ENCODE assay signal across 9 cellular contexts in genomic region chr7:767941-768729, GRCh38. TPM values are rescaled to one million over a fixed set of nuclear protein-coding genes. Genes with fewer than 3 reads are reported as not detected.
A peak's percentile ranks its signal among the peaks of the same experiment; 100 is the strongest.
DNase-seq lines count a peak whose midpoint lies in the region; TF ChIP-seq lines count a peak whose summit lies in the region.
"Had no signal": no experiment of that assay in that cellular context is flagged by ENCODE, and none has a peak within 500 bp of the region (broad histone marks: within the 10 kb centered on the region; RNA-seq: fewer than 3 reads in every experiment).

No MANE protein-coding gene starts in this region.

- in situ Hi-C loops in mammary epithelial cell (cut with MboI; ENCODE audit: low sequenced_read_pairs in 2 of 2), result no loop called here

- H3K79me2 ChIP-seq in mammary epithelial cell (ENCODE audit: insufficient read depth, low read length), result no peaks in the 10 kb centered on the region

- H3K4me3 ChIP-seq in mammary epithelial cell (replicated peaks in 1 of 3; ENCODE audit: insufficient read depth in 1 of 3, low read depth in 2 of 3, low read length in 3 of 3), result no peak overlapping the region
- H3K4me3 ChIP-seq in MG63, result no peak overlapping the region

- H3K9ac ChIP-seq in mammary epithelial cell (ENCODE audit: insufficient read depth, low read length), result no peak overlapping the region
- H3K9ac ChIP-seq: KMS-11 had no signal

- H3K36me3 ChIP-seq in mammary epithelial cell (ENCODE audit: insufficient read depth, low read length) (peaks cover 7% of the 10 kb centered on the region), MG63 (peaks cover 22% of the 10 kb centered on the region)

- WGBS in mammary epithelial cell (ENCODE audit: low coverage, missing lambda C conversion rate), result 85% methylated on average over 21 of the region's 65 CpGs

- no peaks in the 10 kb centered on the region for H3K27me3 ChIP-seq in mammary epithelial cell (ENCODE audit: insufficient read depth, low read length)
- no peaks in the 10 kb centered on the region for H3K27me3 ChIP-seq in MG63

- H4K20me1 ChIP-seq in mammary epithelial cell (ENCODE audit: insufficient read depth, low read length), result no peaks in the 10 kb centered on the region

- no peak overlapping the region for H3K27ac ChIP-seq in mammary epithelial cell (ENCODE audit: insufficient read depth, low read depth, low read length)
- H3K27ac ChIP-seq: KMS-11 had no signal

- no peak for TF ChIP-seq CTCF in mammary epithelial cell (conservative IDR thresholded peaks at IDR 0.05 in 1 of 2, IDR thresholded peaks at IDR 0.05 in 1 of 2; ENCODE audit: extremely low read depth in 1 of 2, insufficient read depth in 1 of 2, low read depth in 1 of 2, low read length in 2 of 2)

- H2AFZ ChIP-seq in mammary epithelial cell (ENCODE audit: low read depth, low read length), result peak overlapping the region; percentile 30

- intact Hi-C loops in mammary epithelial cell (cut with micrococcal nuclease), result no loop called here

- dilution Hi-C loops in mammary epithelial cell (cut with HindIII; ENCODE audit: low sequenced_read_pairs), result no loop called here

- no TSS peak for BruUV-seq in mammary epithelial cell (replicated peaks; lab: Mats Ljungman, UMichigan)

- H3K4me1 ChIP-seq in mammary epithelial cell (ENCODE audit: insufficient read depth, low read length), result peaks cover 5% of the 10 kb centered on the region

- CTCF ChIA-PET in mammary epithelial cell (lab: Charles Lee; ENCODE audit: low non-redundant PET), result interaction anchor here (0.6 to 0.9 kb wide), 2 partner anchors 18 to 435 kb away, joined by 5 to 9 read pairs; no protein-coding TSS in a partner anchor

- no peaks in the 10 kb centered on the region for H3K9me3 ChIP-seq in mammary epithelial cell (replicated peaks; ENCODE audit: insufficient read depth, low read length)
- no peaks in the 10 kb centered on the region for H3K9me3 ChIP-seq in MG63

- H3K4me2 ChIP-seq in mammary epithelial cell (ENCODE audit: insufficient read depth, low read depth, low read length), result no peak overlapping the region
- H3K4me2 ChIP-seq: KMS-11 had no signal

- peak; percentile 99 for DNase-seq in COR-L47 (lab: John Stamatoyannopoulos, UW)
- peak; percentile 99 for DNase-seq in NCI-H2029 (lab: John Stamatoyannopoulos, UW)
- no peak for DNase-seq in mammary epithelial cell
- DNase-seq in occipital lobe (lab: John Stamatoyannopoulos, UW), result peak; percentile 74
- no peak for DNase-seq in activated CD4-positive, CD25-positive, alpha-beta regulatory T cell treated with anti-CD3 and anti-CD28 coated beads, Interleukin-2, amount 50 U/mL, for 72 hours
- DNase-seq in MG63, result no peak
- no peak for DNase-seq in UCSD-AML1 (lab: John Stamatoyannopoulos, UW; ENCODE audit: unreplicated experiment)
- no peak for DNase-seq in A172 (ENCODE audit: low spot score)

RNA-seq across cellular contexts. Expression of gene PRKAR1B, which starts 41.1 kb away (rescaled TPM):
- total RNA-seq in mammary epithelial cell, result 10 to 100 TPM; 24.3 to 34.5 TPM
- polyA plus RNA-seq in mammary epithelial cell, result 31.9 TPM
- polyA minus RNA-seq in mammary epithelial cell, result 39.9 TPM
- 81.9 TPM for total RNA-seq in occipital lobe
- 20.4 and 27.5 TPM in 2 replicates for total RNA-seq in MG63 (2014; rRNA removed; shearing (Covaris generic); ENCODE audit: low replicate concordance)
- total RNA-seq in A172 (2014; rRNA removed; shearing (Covaris generic)), result 31.0 and 31.3 TPM in 2 replicates

RNA-seq across cellular contexts. Expression of gene DNAAF5, which starts 41.6 kb away (rescaled TPM):
- total RNA-seq in mammary epithelial cell (10 to 100 TPM; 27.8 to 34.0 TPM), occipital lobe (7.0 TPM)
- 52.4 TPM for polyA plus RNA-seq in mammary epithelial cell
- polyA minus RNA-seq in mammary epithelial cell, result 64.4 TPM
- total RNA-seq in MG63 (2014; rRNA removed; shearing (Covaris generic); ENCODE audit: low replicate concordance), result 23.7 and 31.4 TPM in 2 replicates
- total RNA-seq in A172 (2014; rRNA removed; shearing (Covaris generic)), result 79.0 and 95.9 TPM in 2 replicates

Comparison
In these comparisons a context has a peak if more than half of its experiments do, and no peak if none do; other contexts are left out.
1. DNase-seq: peak in COR-L47 (single experiment), NCI-H2029 (single experiment) and occipital lobe (single experiment); none in mammary epithelial cell (single experiment), activated CD4-positive, CD25-positive, alpha-beta regulatory T cell treated with anti-CD3 and anti-CD28 coated beads, Interleukin-2, amount 50 U/mL, for 72 hours (single experiment), MG63 (single experiment), UCSD-AML1 (single experiment) and A172 (single experiment).